In the genomic region with DNA sequence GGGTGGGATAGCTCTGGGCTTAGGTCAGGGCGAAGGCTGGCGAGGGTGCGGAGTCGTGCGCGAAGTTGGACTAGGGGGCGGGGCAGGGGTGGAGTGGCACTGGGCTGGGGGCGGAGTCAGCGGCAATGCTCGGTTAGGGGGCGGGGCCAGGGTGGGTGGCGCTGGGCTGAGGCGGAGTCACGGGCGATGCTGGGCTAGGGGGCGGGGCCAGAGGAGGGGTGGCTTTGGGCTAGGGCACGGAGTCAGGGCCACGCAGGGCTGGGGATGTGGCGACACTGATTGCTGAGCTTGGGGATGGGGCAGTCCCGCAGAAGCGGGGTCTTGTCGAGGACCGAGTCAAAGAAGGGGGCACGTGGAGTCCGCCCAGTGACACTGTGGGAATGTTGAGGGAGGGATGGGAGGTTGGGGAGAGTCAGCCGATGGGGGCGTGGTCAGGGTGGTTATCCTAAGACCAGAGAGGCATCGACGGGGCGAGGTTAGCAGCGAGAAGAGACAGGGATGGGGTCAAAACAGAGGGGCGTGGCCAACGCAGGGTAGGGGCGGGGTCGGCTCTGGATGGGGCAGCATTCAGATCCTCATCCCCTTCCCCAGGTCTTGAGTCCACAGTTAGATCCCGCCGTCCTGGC, we compare ENCODE assay signal across 8 cellular contexts.
DNase-seq lines count a peak whose midpoint lies in the region; ATAC-seq lines count a peak whose summit lies in the region.

No MANE protein-coding gene starts in this region.

- peak; percentile 94 for ATAC-seq in effector memory CD8-positive, alpha-beta T cell (replicated peaks)
- peak; percentile 91 to 93 for ATAC-seq in stimulated activated naive B cell treated with anti-CD40 and anti-IgM and Interleukin-4, amounts not matched to agents 10 μg/mL and 1 μg/mL and 100 μg/mL, for 72 hours (replicated peaks)

- peak overlapping the region; percentile 69 to 75 for H3K4me3 Mint-ChIP-seq in effector memory CD8-positive, alpha-beta T cell
- H3K4me3 Mint-ChIP-seq in stimulated activated naive B cell treated with anti-CD40 and anti-IgM and Interleukin-4, amounts not matched to agents 10 μg/mL and 1 μg/mL and 100 μg/mL, for 72 hours, result peak overlapping the region; percentile 82 to 85

- H3K27me3 Mint-ChIP-seq in effector memory CD8-positive, alpha-beta T cell, result peaks cover 9 to 14% of the 10 kb centered on the region in 2 donors
- H3K27me3 Mint-ChIP-seq in stimulated activated naive B cell treated with anti-CD40 and anti-IgM and Interleukin-4, amounts not matched to agents 10 μg/mL and 1 μg/mL and 100 μg/mL, for 72 hours, result peaks cover 21 to 30% of the 10 kb centered on the region in 2 donors

- peak overlapping the region in 1 of 2 donors; percentile 20 for H3K27ac Mint-ChIP-seq in effector memory CD8-positive, alpha-beta T cell
- H3K27ac Mint-ChIP-seq in stimulated activated naive B cell treated with anti-CD40 and anti-IgM and Interleukin-4, amounts not matched to agents 10 μg/mL and 1 μg/mL and 100 μg/mL, for 72 hours, result peak overlapping the region; percentile 51

- peaks cover 10% of the 10 kb centered on the region for H3K36me3 Mint-ChIP-seq in effector memory CD8-positive, alpha-beta T cell (ENCODE audit: insufficient read depth)
- H3K36me3 Mint-ChIP-seq in stimulated activated naive B cell treated with anti-CD40 and anti-IgM and Interleukin-4, amounts not matched to agents 10 μg/mL and 1 μg/mL and 100 μg/mL, for 72 hours, result peaks cover 4 to 10% of the 10 kb centered on the region in 2 donors

- DNase-seq in EL (peak; percentile 36), NCI-H526 (lab: John Stamatoyannopoulos, UW) (peak; percentile 47 to 85), midbrain (lab: John Stamatoyannopoulos, UW) (peak; percentile 37), AML-193 (lab: John Stamatoyannopoulos, UW) (no peak), middle frontal gyrus (ENCODE audit: extremely low spot score, low spot score) (no peak)
- peak; percentile 87 for DNase-seq in activated CD8-positive, alpha-beta memory T cell treated with anti-CD3 and anti-CD28 coated beads for 24 hours
- peak; percentile 55 to 68 (median 66) for DNase-seq in effector memory CD8-positive, alpha-beta T cell
- DNase-seq in stimulated activated naive B cell treated with anti-CD40 and anti-IgM and Interleukin-4, amounts not matched to agents 10 μg/mL and 1 μg/mL and 100 μg/mL, for 72 hours, result peak; percentile 51

- H3K4me1 Mint-ChIP-seq in effector memory CD8-positive, alpha-beta T cell (ENCODE audit: low read depth in 2 of 2), result peaks cover 4 to 5% of the 10 kb centered on the region in 2 donors
- H3K4me1 Mint-ChIP-seq in stimulated activated naive B cell treated with anti-CD40 and anti-IgM and Interleukin-4, amounts not matched to agents 10 μg/mL and 1 μg/mL and 100 μg/mL, for 72 hours, result peaks cover 6 to 26% of the 10 kb centered on the region in 2 donors

- no peaks in the 10 kb centered on the region for H3K9me3 Mint-ChIP-seq in effector memory CD8-positive, alpha-beta T cell
- no peaks in the 10 kb centered on the region for H3K9me3 Mint-ChIP-seq in stimulated activated naive B cell treated with anti-CD40 and anti-IgM and Interleukin-4, amounts not matched to agents 10 μg/mL and 1 μg/mL and 100 μg/mL, for 72 hours

Comparison
In these comparisons a context has a peak if more than half of its experiments do, and no peak if none do; other contexts are left out.
1. DNase-seq: peak in EL (single experiment), NCI-H526 (2 of 2), activated CD8-positive, alpha-beta memory T cell treated with anti-CD3 and anti-CD28 coated beads for 24 hours (single experiment), effector memory CD8-positive, alpha-beta T cell (3 of 3), midbrain (single experiment) and stimulated activated naive B cell treated with anti-CD40 and anti-IgM and Interleukin-4, amounts not matched to agents 10 μg/mL and 1 μg/mL and 100 μg/mL, for 72 hours (single experiment); none in AML-193 (0 of 2) and middle frontal gyrus (single experiment).